In genomic region chr14:21095430-21096205, GRCh38 we compare ENCODE assay signal across 8 cellular contexts. TPM values are rescaled to one million over a fixed set of nuclear protein-coding genes. Genes with fewer than 3 reads are reported as not detected.
DNase-seq lines count a peak whose midpoint lies in the region; ATAC-seq and TF ChIP-seq lines count a peak whose summit lies in the region.
"Had no signal": no experiment of that assay in that cellular context is flagged by ENCODE, and none has a peak within 500 bp of the region (broad histone marks: within the 10 kb centered on the region; RNA-seq: fewer than 3 reads in every experiment).

No MANE protein-coding gene starts in this region.

- H3K27me3 ChIP-seq in rectal smooth muscle tissue (ENCODE audit: control insufficient read depth, insufficient read depth, low read length): no peaks in the 10 kb centered on the region
- H3K27me3 ChIP-seq in Peyer's patch: no peaks in the 10 kb centered on the region

- DNase-seq in Peyer's patch (no peak), NCI-H187 treated with DMSO at 0.1 percent for 48 hours (lab: John Stamatoyannopoulos, UW) (no peak)
- DNase-seq: activated CD4-positive, alpha-beta T cell treated with anti-CD3 and anti-CD28 coated beads for 48 hours; KG1 had no signal

- H3K27ac ChIP-seq in cingulate gyrus (ENCODE audit: low read depth, low read length) (peak overlapping the region; percentile 65), rectal smooth muscle tissue (ENCODE audit: low read depth, low read length) (peak overlapping the region; percentile 81), Peyer's patch (peak overlapping the region in 2 of 4 donors; percentile 96 to 97)

- H3K36me3 ChIP-seq in rectal smooth muscle tissue (ENCODE audit: control insufficient read depth, insufficient read depth, low read length): no peaks in the 10 kb centered on the region
- peaks cover 0 to 24% (median 0%) of the 10 kb centered on the region in 3 donors for H3K36me3 ChIP-seq in Peyer's patch

- TF ChIP-seq CTCF in Peyer's patch (IDR thresholded peaks at IDR 0.05): no peak

- H3K4me1 ChIP-seq in rectal smooth muscle tissue (ENCODE audit: control insufficient read depth, insufficient read depth, low read length) (peaks cover 14% of the 10 kb centered on the region), Peyer's patch (peaks cover 0 to 33% (median 0%) of the 10 kb centered on the region in 4 donors)

- ATAC-seq in GM18873 (IDR thresholded peaks at IDR 0.05; ENCODE audit: low FRiP score, unreplicated experiment): no peak

- no peaks in the 10 kb centered on the region for H3K9me3 ChIP-seq in Peyer's patch

- H3K4me3 ChIP-seq in rectal smooth muscle tissue (ENCODE audit: low read length): no peak overlapping the region
- no peak overlapping the region for H3K4me3 ChIP-seq in Peyer's patch

- H3K9ac ChIP-seq in rectal smooth muscle tissue (ENCODE audit: low read length): no peak overlapping the region

- TF ChIP-seq POLR2A in Peyer's patch (IDR thresholded peaks at IDR 0.05): no peak

- no peak for TF ChIP-seq EP300 in Ishikawa (IDR thresholded peaks at IDR 0.05; ENCODE audit: borderline replicate concordance)

- TF ChIP-seq RAD21 in Ishikawa (IDR thresholded peaks at IDR 0.05; ENCODE audit: low read depth): no peak

TF ChIP-seq in Ishikawa, 13 proteins besides CTCF, POLR2A, EP300 and RAD21:
- TF ChIP-seq TAF1 (IDR thresholded peaks at IDR 0.05; ENCODE audit: low read depth): no peak
- peak; percentile 88 for TF ChIP-seq REST (IDR thresholded peaks at IDR 0.05; ENCODE audit: low read depth)
- TF ChIP-seq FOXM1 (IDR thresholded peaks at IDR 0.05; ENCODE audit: borderline replicate concordance, low read depth): no peak

RNA-seq across cellular contexts. Expression of gene ZNF219, which starts 2.8 kb away (rescaled TPM):
- 10 to 100 TPM; 41.3 to 68.8 (median 63.2) TPM for total RNA-seq in Peyer's patch

RNA-seq across cellular contexts. Expression of gene TMEM253, which starts 5.2 kb away (rescaled TPM):
- total RNA-seq in Peyer's patch: 100 to 1,000 TPM in 3 of 4 donors, 1 to 10 TPM in 1; 9.1 to 140 (median 124) TPM

RNA-seq across cellular contexts. Expression of gene ARHGEF40, which starts 25.5 kb away (rescaled TPM):
- total RNA-seq in Peyer's patch: 10 to 100 TPM; 19.8 to 57.8 (median 34.6) TPM

RNA-seq across cellular contexts. Expression of gene RNASE8, which starts 38.0 kb away (rescaled TPM):
- not detected for total RNA-seq in Peyer's patch

RNA-seq across cellular contexts. Expression of gene RNASE7, which starts 53.5 kb away (rescaled TPM):
- total RNA-seq in Peyer's patch: not detected
